In the genomic region with DNA sequence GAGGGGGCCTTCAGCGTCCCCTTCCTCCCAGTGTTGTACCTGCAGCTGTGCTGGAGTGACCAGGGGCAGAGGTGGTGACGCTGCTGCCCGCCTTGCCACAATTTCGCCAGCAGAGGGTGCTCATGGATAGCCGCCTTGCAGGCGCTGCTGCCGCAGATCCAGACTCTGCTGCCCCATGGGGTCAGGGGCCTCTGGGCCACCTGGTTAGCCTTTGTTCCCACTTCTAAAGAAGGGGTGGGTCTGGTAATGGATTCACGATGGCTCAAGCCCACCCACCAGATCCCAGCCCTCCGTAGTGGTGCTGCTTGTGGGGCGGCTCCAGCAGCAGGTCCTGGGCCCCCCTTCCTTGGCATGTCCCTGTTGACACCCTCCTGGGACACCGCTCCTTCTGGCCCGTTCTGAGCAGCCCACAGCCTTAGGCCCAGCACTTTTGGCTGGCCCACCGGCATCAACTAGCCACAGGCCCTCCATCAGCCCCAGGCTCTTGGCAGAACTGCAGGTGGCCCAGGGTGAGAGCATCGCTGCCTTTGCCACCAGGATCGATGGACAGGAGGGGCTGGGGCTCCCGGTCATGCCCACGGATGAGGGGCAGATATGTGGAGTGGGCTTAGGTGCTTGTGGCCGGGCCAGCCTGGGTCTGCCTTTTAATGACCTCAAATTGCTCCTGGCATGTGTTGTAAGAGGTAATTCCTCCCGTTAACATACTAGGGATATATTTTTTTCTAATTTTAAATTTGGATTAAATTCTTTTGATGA, we compare ENCODE assay signal across 8 cellular contexts. TPM values are rescaled to one million over a fixed set of nuclear protein-coding genes. Genes with fewer than 3 reads are reported as not detected.
DNase-seq lines count a peak whose midpoint lies in the region; ATAC-seq, FAIRE-seq and TF ChIP-seq lines count a peak whose summit lies in the region.

No MANE protein-coding gene starts in this region.

- in situ Hi-C loops in Caki2 (cut with HindIII; ENCODE audit: low pct_unique_long_range_greater_than_20kb, low sequenced_read_pairs) = no loop called here
- in situ Hi-C loops in GM12878 (cut with MboI) = loop anchor here (5.0 to 10.0 kb wide), 2 partner anchors 284 to 646 kb away; no protein-coding TSS in a partner anchor

- H3K4me3 ChIP-seq in HUES48 (ENCODE audit: low read depth, low read length) (no peak overlapping the region), GM12878 (no peak overlapping the region)

- H3K36me3 ChIP-seq in HUES48 (ENCODE audit: control insufficient read depth, insufficient read depth, low read length) (peaks cover 4% of the 10 kb centered on the region; the same call in 1 of the 2 replicates), GM12878 (ENCODE audit: control insufficient read depth in 2 of 2, insufficient read depth in 2 of 2, low read length in 1 of 2) (no peaks in the 10 kb centered on the region)

- H3K27me3 ChIP-seq in HUES48 (ENCODE audit: control insufficient read depth, insufficient read depth, low read length) = no peaks in the 10 kb centered on the region
- H3K27me3 ChIP-seq in GM12878 (replicated peaks in 1 of 2; ENCODE audit: control insufficient read depth in 2 of 2, insufficient read depth in 2 of 2, low read length in 1 of 2) = no peaks in the 10 kb centered on the region; a peak in 1 of 4 replicates

- RAD21 ChIA-PET in GM12878 (lab: Charles Lee; ENCODE audit: unreplicated experiment) = interaction anchor here (0.7 to 0.9 kb wide), 3 partner anchors 160 to 291 kb away, joined by 3 read pairs; no protein-coding TSS in a partner anchor

- H3K4me1 ChIP-seq in HUES48 (ENCODE audit: control insufficient read depth, insufficient read depth, low read length) (peaks cover 5% of the 10 kb centered on the region; the same call in 1 of the 2 replicates), GM12878 (ENCODE audit: control insufficient read depth, insufficient read depth, low read length) (no peaks in the 10 kb centered on the region)

- peak; percentile 85 to 92 (median 89); a peak in 5 of 6 replicates for TF ChIP-seq CTCF in GM12878 (IDR thresholded peaks at IDR 0.05 in 2 of 3, conservative IDR thresholded peaks at IDR 0.05 in 1 of 3; ENCODE audit: control insufficient read depth in 2 of 3, extremely low read depth in 1 of 3, insufficient read depth in 1 of 3, low read depth in 3 of 3, low read length in 3 of 3)

- H3K4me2 ChIP-seq in GM12878 (ENCODE audit: control insufficient read depth, insufficient read depth) = no peak overlapping the region

- no peak for TF ChIP-seq EP300 in GM12878 (IDR thresholded peaks at IDR 0.05; ENCODE audit: borderline replicate concordance in 1 of 2, control insufficient read depth in 1 of 2, low read depth in 2 of 2, low read length in 2 of 2)

- no TSS peak for BruUV-seq in GM12878 (replicated peaks; lab: Mats Ljungman, UMichigan)

- FAIRE-seq in GM12878 (lab: Jason Lieb, UNC) = peak; percentile 65

- no peaks in the 10 kb centered on the region for H3K79me2 ChIP-seq in GM12878 (ENCODE audit: control insufficient read depth, insufficient read depth, low read length)

- CTCF ChIA-PET in GM12878 (lab: Yijun Ruan, JAX) = interaction anchor here (0.7 to 2.4 kb wide), 3 partner anchors 10 to 284 kb away, joined by 3 to 8 read pairs (median 4); no protein-coding TSS in a partner anchor

- no peaks in the 10 kb centered on the region for H4K20me1 ChIP-seq in GM12878 (ENCODE audit: control insufficient read depth, insufficient read depth)

- H3K9me3 ChIP-seq in HUES48 (ENCODE audit: control insufficient read depth, insufficient read depth, low read length) (no peaks in the 10 kb centered on the region), GM12878 (replicated peaks; ENCODE audit: control insufficient read depth, insufficient read depth, low read length) (no peaks in the 10 kb centered on the region)

- peak; percentile 90 for TF ChIP-seq RAD21 in GM12878 (IDR thresholded peaks at IDR 0.05; ENCODE audit: insufficient read depth, low read depth, low read length)

- H2AFZ ChIP-seq in GM12878 (ENCODE audit: control insufficient read depth, low read depth, low read length) = no peak overlapping the region

- peak; percentile 89 for ATAC-seq in GM12878
- no peak for ATAC-seq in HG02759 (IDR thresholded peaks at IDR 0.05; ENCODE audit: unreplicated experiment)

- DNase-seq in Caki2 (ENCODE audit: low read depth) (peak; percentile 31), SHP77 treated with DMSO at 0.1 percent for 48 hours (lab: John Stamatoyannopoulos, UW) (peak; percentile 10), GM12878 (ENCODE audit: low read depth, low spot score) (no peak), iPS-NIHi11 (ENCODE audit: low spot score) (peak; percentile 95), HPDE6-E6E7 (ENCODE audit: extremely low spot score) (no peak)
- peak; percentile 50 for DNase-seq in stimulated activated CD4-positive, alpha-beta T cell treated with anti-CD3 and anti-CD28 coated beads, Interleukin-12 subunit alpha, Interleukin-12 subunit beta, amount 100 ng/mL, for 4 hours

- no peak overlapping the region for H3K9ac ChIP-seq in HUES48 (ENCODE audit: low read depth, low read length)
- H3K9ac ChIP-seq in GM12878 (ENCODE audit: control insufficient read depth, insufficient read depth, low read length) = no peak overlapping the region

- SMC1A ChIA-PET in GM12878 (lab: Charles Lee; ENCODE audit: uncharacterized antibody, unreplicated experiment) = no interaction called here

- TF ChIP-seq POLR2A in GM12878 (IDR thresholded peaks at IDR 0.05; ENCODE audit: low read depth, low read length) = no peak

- 17% methylated on average over 19 of the region's 19 CpGs for WGBS in GM12878 (ENCODE audit: insufficient coverage, insufficient replicate concordance, low lambda C conversion rate, missing lambda C conversion rate)

- intact Hi-C loops in GM12878 (cut with micrococcal nuclease; ENCODE audit: unreplicated experiment) = loop anchor here (1.0 to 5.0 kb wide), 2 partner anchors 41 to 284 kb away; no protein-coding TSS in a partner anchor

- H3K27ac ChIP-seq in HUES48 (ENCODE audit: low read depth, low read length) (peak overlapping the region; percentile 8), GM12878 (ENCODE audit: control insufficient read depth, insufficient read depth) (no peak overlapping the region)

- POLR2A ChIA-PET in GM12878 (lab: Charles Lee) = no interaction called here

TF ChIP-seq in GM12878, 131 proteins besides CTCF, POLR2A, EP300 and RAD21:
- TF ChIP-seq RB1 (IDR thresholded peaks at IDR 0.05; ENCODE audit: borderline replicate concordance) (0 out of 2 replicates have a peak, but pooled peaks have one; percentile 27), SMC3 (IDR thresholded peaks at IDR 0.05; ENCODE audit: borderline replicate concordance, low read length) (peak; percentile 90), RUNX3 (IDR thresholded peaks at IDR 0.05; ENCODE audit: low read length) (0 out of 2 replicates have a peak, but pooled peaks have one; percentile 17), MXI1 (IDR thresholded peaks at IDR 0.05; ENCODE audit: low read depth, low read length) (no peak), NR2F1 (conservative IDR thresholded peaks at IDR 0.05) (0 out of 2 replicates have a peak, but pooled peaks have one; percentile 12), SMARCA5 (IDR thresholded peaks at IDR 0.05) (no peak), YY1 (IDR thresholded peaks at IDR 0.05; ENCODE audit: low read depth, low read length) (peak; percentile 64), BACH1 (IDR thresholded peaks at IDR 0.05; ENCODE audit: borderline replicate concordance) (no peak), NFYA (IDR thresholded peaks at IDR 0.05; ENCODE audit: borderline replicate concordance, low read depth, low read length) (no peak)

RNA-seq across cellular contexts. Expression of gene COL5A1, which starts 57.2 kb away (rescaled TPM):
- total RNA-seq in Caki2 (2014; rRNA removed; shearing (Covaris generic); ENCODE audit: low replicate concordance) = 21.3 and 30.8 TPM in 2 replicates
- total RNA-seq in GM12878 (2013; cell fraction: nucleolus; rRNA removed) = 0.24 and 0.31 TPM in 2 replicates
- total RNA-seq in GM12878 (2014; rRNA removed) (not detected in 2 replicates), GM12878 (2014; rRNA removed; fragmentation: Illumina TruSeq; extraction: Trizol) (under 0.01 TPM in 1 of 2 replicates, not detected in the other), GM12878 (2021) (0.13 TPM in 2 replicates)
- polyA plus RNA-seq in GM12878 (2011; ENCODE audit: low read depth) = 2.0 TPM
- polyA plus RNA-seq in GM12878 (2011; rRNA removed) (0.13 and 0.15 TPM in 2 replicates), GM12878 (2014; fragmentation: Illumina TruSeq; extraction: Trizol) (not detected in 2 replicates), GM12878 (2014; fragmentation: Nextera tagmentation; extraction: Ambion mirVana) (under 1 TPM in 1 of 2 experiments, not detected in 1; 0.02 TPM), GM12878 (2014; rRNA removed) (not detected in 2 replicates), GM12878 (2016; fragmentation: Nextera tagmentation; extraction: Ambion mirVana) (under 1 TPM; 0.13 TPM)
- 0.07 and 0.12 TPM in 2 replicates for polyA plus RNA-seq in GM12878 (2011; cell fraction: cytosol; rRNA removed)
- 0.83 and 1.4 TPM in 2 replicates for polyA plus RNA-seq in GM12878 (2011; cell fraction: nucleus; rRNA removed)
- 4.0 and 5.6 TPM in 2 replicates for polyA plus RNA-seq in GM12878 (2012)
- 0.41 TPM in 1 of 2 replicates, not detected in the other for polyA minus RNA-seq in GM12878 (2011; rRNA and poly(A)+ RNA removed)
- 0.53 and 1.9 TPM in 2 replicates for polyA minus RNA-seq in GM12878 (2011; cell fraction: cytosol; rRNA and poly(A)+ RNA removed)
- 0.36 and 0.38 TPM in 2 replicates for polyA minus RNA-seq in GM12878 (2011; cell fraction: nucleus; rRNA and poly(A)+ RNA removed)

Comparison
In these comparisons a context has a peak if more than half of its experiments do, and no peak if none do; other contexts are left out.
1. DNase-seq: peak in Caki2 (single experiment), SHP77 treated with DMSO at 0.1 percent for 48 hours (single experiment), iPS-NIHi11 (single experiment) and stimulated activated CD4-positive, alpha-beta T cell treated with anti-CD3 and anti-CD28 coated beads, Interleukin-12 subunit alpha, Interleukin-12 subunit beta, amount 100 ng/mL, for 4 hours (single experiment); none in GM12878 (single experiment) and HPDE6-E6E7 (single experiment).
2. RNA of gene COL5A1, which starts 57.2 kb away (total RNA-seq): 21.3 to 30.8 TPM in Caki2; under 0.01 to 0.31 TPM in GM12878; every median in the first group is over 10 times any median in the second.